3 cellular contexts compared by ENCODE assay signal in genomic region chr1:153688736-153689328, GRCh38.
TF ChIP-seq lines count a peak whose summit lies in the region.

No MANE protein-coding gene starts in this region.

TF ChIP-seq in SK-N-SH, 30 proteins besides CTCF, POLR2A, EP300 and RAD21:
- TF ChIP-seq SIN3A (IDR thresholded peaks at IDR 0.05; ENCODE audit: borderline replicate concordance, low read depth, low read length) (no peak), TCF12 (IDR thresholded peaks at IDR 0.05) (no peak), TAF1 (IDR thresholded peaks at IDR 0.05; ENCODE audit: borderline replicate concordance, low read depth, low read length) (no peak), RFX5 (IDR thresholded peaks at IDR 0.05; ENCODE audit: low read length) (no peak), NRF1 (IDR thresholded peaks at IDR 0.05; ENCODE audit: low read depth, low read length) (no peak), SMC3 (IDR thresholded peaks at IDR 0.05; ENCODE audit: low read depth, low read length) (no peak), MEF2A (IDR thresholded peaks at IDR 0.05; ENCODE audit: borderline replicate concordance, low read depth) (no peak), ZBTB33 (IDR thresholded peaks at IDR 0.05; ENCODE audit: borderline replicate concordance, low read depth) (no peak), EZH2phosphoT487 (IDR thresholded peaks at IDR 0.05; ENCODE audit: borderline replicate concordance, low read depth) (no peak), FOSL2 (IDR thresholded peaks at IDR 0.05; ENCODE audit: borderline replicate concordance, low read depth) (no peak), JUND (IDR thresholded peaks at IDR 0.05) (no peak), USF2 (IDR thresholded peaks at IDR 0.05; ENCODE audit: borderline replicate concordance, low read depth, low read length) (no peak), GABPA (IDR thresholded peaks at IDR 0.05; ENCODE audit: low read depth) (no peak)
- TF ChIP-seq, protein P1, sequence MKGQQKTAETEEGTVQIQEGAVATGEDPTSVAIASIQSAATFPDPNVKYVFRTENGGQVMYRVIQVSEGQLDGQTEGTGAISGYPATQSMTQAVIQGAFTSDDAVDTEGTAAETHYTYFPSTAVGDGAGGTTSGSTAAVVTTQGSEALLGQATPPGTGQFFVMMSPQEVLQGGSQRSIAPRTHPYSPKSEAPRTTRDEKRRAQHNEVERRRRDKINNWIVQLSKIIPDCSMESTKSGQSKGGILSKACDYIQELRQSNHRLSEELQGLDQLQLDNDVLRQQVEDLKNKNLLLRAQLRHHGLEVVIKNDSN (IDR thresholded peaks at IDR 0.05; ENCODE audit: borderline replicate concordance, low read depth), result no peak

TF ChIP-seq in SK-N-SH treated with all-trans-retinoic acid at 6 μM for 48 hours, 23 proteins besides CTCF, POLR2A, EP300 and RAD21:
- TF ChIP-seq POU6F1 (CRISPR knock-in tag; IDR thresholded peaks at IDR 0.05; ENCODE audit: borderline replicate concordance, low read depth) (no peak), BACH2 (CRISPR knock-in tag; IDR thresholded peaks at IDR 0.05; ENCODE audit: borderline replicate concordance) (no peak), ESRRG (CRISPR knock-in tag; IDR thresholded peaks at IDR 0.05) (no peak), CSDC2 (CRISPR knock-in tag; IDR thresholded peaks at IDR 0.05) (no peak), PPARA (CRISPR knock-in tag; IDR thresholded peaks at IDR 0.05; ENCODE audit: borderline replicate concordance) (no peak), ZNF8 (CRISPR knock-in tag; IDR thresholded peaks at IDR 0.05) (no peak), ARNTL (CRISPR knock-in tag; IDR thresholded peaks at IDR 0.05; ENCODE audit: borderline replicate concordance, low read depth) (no peak), ZFP30 (CRISPR knock-in tag; IDR thresholded peaks at IDR 0.05) (no peak), ZFP3 (CRISPR knock-in tag; IDR thresholded peaks at IDR 0.05) (no peak), ZNF565 (CRISPR knock-in tag; conservative IDR thresholded peaks at IDR 0.05; ENCODE audit: low read depth) (no peak), TOX (CRISPR knock-in tag; IDR thresholded peaks at IDR 0.05; ENCODE audit: borderline replicate concordance) (no peak)
- TF ChIP-seq, protein P2, sequence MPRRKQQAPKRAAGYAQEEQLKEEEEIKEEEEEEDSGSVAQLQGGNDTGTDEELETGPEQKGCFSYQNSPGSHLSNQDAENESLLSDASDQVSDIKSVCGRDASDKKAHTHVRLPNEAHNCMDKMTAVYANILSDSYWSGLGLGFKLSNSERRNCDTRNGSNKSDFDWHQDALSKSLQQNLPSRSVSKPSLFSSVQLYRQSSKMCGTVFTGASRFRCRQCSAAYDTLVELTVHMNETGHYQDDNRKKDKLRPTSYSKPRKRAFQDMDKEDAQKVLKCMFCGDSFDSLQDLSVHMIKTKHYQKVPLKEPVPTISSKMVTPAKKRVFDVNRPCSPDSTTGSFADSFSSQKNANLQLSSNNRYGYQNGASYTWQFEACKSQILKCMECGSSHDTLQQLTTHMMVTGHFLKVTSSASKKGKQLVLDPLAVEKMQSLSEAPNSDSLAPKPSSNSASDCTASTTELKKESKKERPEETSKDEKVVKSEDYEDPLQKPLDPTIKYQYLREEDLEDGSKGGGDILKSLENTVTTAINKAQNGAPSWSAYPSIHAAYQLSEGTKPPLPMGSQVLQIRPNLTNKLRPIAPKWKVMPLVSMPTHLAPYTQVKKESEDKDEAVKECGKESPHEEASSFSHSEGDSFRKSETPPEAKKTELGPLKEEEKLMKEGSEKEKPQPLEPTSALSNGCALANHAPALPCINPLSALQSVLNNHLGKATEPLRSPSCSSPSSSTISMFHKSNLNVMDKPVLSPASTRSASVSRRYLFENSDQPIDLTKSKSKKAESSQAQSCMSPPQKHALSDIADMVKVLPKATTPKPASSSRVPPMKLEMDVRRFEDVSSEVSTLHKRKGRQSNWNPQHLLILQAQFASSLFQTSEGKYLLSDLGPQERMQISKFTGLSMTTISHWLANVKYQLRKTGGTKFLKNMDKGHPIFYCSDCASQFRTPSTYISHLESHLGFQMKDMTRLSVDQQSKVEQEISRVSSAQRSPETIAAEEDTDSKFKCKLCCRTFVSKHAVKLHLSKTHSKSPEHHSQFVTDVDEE (CRISPR knock-in tag; IDR thresholded peaks at IDR 0.05), result no peak
- TF ChIP-seq, protein P3, sequence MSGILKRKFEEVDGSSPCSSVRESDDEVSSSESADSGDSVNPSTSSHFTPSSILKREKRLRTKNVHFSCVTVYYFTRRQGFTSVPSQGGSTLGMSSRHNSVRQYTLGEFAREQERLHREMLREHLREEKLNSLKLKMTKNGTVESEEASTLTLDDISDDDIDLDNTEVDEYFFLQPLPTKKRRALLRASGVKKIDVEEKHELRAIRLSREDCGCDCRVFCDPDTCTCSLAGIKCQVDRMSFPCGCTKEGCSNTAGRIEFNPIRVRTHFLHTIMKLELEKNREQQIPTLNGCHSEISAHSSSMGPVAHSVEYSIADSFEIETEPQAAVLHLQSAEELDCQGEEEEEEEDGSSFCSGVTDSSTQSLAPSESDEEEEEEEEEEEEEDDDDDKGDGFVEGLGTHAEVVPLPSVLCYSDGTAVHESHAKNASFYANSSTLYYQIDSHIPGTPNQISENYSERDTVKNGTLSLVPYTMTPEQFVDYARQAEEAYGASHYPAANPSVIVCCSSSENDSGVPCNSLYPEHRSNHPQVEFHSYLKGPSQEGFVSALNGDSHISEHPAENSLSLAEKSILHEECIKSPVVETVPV (CRISPR knock-in tag; IDR thresholded peaks at IDR 0.05), result no peak
- TF ChIP-seq, protein P4, sequence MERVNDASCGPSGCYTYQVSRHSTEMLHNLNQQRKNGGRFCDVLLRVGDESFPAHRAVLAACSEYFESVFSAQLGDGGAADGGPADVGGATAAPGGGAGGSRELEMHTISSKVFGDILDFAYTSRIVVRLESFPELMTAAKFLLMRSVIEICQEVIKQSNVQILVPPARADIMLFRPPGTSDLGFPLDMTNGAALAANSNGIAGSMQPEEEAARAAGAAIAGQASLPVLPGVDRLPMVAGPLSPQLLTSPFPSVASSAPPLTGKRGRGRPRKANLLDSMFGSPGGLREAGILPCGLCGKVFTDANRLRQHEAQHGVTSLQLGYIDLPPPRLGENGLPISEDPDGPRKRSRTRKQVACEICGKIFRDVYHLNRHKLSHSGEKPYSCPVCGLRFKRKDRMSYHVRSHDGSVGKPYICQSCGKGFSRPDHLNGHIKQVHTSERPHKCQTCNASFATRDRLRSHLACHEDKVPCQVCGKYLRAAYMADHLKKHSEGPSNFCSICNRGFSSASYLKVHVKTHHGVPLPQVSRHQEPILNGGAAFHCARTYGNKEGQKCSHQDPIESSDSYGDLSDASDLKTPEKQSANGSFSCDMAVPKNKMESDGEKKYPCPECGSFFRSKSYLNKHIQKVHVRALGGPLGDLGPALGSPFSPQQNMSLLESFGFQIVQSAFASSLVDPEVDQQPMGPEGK (CRISPR knock-in tag; IDR thresholded peaks at IDR 0.05; ENCODE audit: borderline replicate concordance), result no peak
TF ChIP-seq in SK-N-SH treated with all-trans-retinoic acid at 6 μM for 48 hours: peak in this region for 0.

TF ChIP-seq in K562, 482 proteins besides CTCF, POLR2A, EP300 and RAD21:
- no peak for TF ChIP-seq KLF10 (CRISPR knock-in tag; IDR thresholded peaks at IDR 0.05)
- TF ChIP-seq TSC22D4 (tag; IDR thresholded peaks at IDR 0.05), result no peak
- no peak for TF ChIP-seq MAFG (tag; conservative IDR thresholded peaks at IDR 0.05)
- TF ChIP-seq HOXB6 (CRISPR knock-in tag; IDR thresholded peaks at IDR 0.05; ENCODE audit: borderline replicate concordance), result no peak
- TF ChIP-seq ZKSCAN3 (CRISPR knock-in tag; IDR thresholded peaks at IDR 0.05), result no peak
- no peak for TF ChIP-seq OTX1 (CRISPR knock-in tag; IDR thresholded peaks at IDR 0.05)
- no peak for TF ChIP-seq ZNF384 (IDR thresholded peaks at IDR 0.05; ENCODE audit: low read depth, low read length)
- no peak for TF ChIP-seq ZBTB33 (CRISPR knock-in tag; IDR thresholded peaks at IDR 0.05)
- no peak for TF ChIP-seq CREB1 (IDR thresholded peaks at IDR 0.05)
- no peak for TF ChIP-seq CREB1 (CRISPR knock-in tag; IDR thresholded peaks at IDR 0.05)
- no peak for TF ChIP-seq MAFK (IDR thresholded peaks at IDR 0.05; ENCODE audit: low read length)
- TF ChIP-seq RUNX1 (IDR thresholded peaks at IDR 0.05; ENCODE audit: low read depth), result no peak
